13 cellular contexts compared by ENCODE assay signal in genomic region chr15:67189326-67190051, GRCh38.
DNase-seq lines count a peak whose midpoint lies in the region; ATAC-seq and TF ChIP-seq lines count a peak whose summit lies in the region.
"Had no signal": no experiment of that assay in that cellular context is flagged by ENCODE, and none has a peak within 500 bp of the region (broad histone marks: within the 10 kb centered on the region; RNA-seq: fewer than 3 reads in every experiment).

No MANE protein-coding gene starts in this region.

- H3K9me2 ChIP-seq in SK-N-SH = no peaks in the 10 kb centered on the region

- H3K9me3 ChIP-seq in SK-N-SH (no peaks in the 10 kb centered on the region), esophagus muscularis mucosa (no peaks in the 10 kb centered on the region), muscle layer of duodenum (ENCODE audit: control insufficient read depth in 1 of 2, low read length in 2 of 2) (no peaks in the 10 kb centered on the region), upper lobe of right lung (no peaks in the 10 kb centered on the region), WERI-Rb-1 (ENCODE audit: severe bottlenecking) (no peaks in the 10 kb centered on the region)

- CTCF ChIA-PET in SK-N-SH (lab: Yijun Ruan, JAX) = interaction anchor here (0.8 to 1.8 kb wide), 5 partner anchors 11 to 121 kb away, joined by 3 to 9 read pairs (median 3); no protein-coding TSS in a partner anchor

- TF ChIP-seq CTCF in SK-N-SH (IDR thresholded peaks at IDR 0.05) = no peak
- no peak for TF ChIP-seq CTCF in esophagus muscularis mucosa (IDR thresholded peaks at IDR 0.05)
- no peak for TF ChIP-seq CTCF in upper lobe of right lung (IDR thresholded peaks at IDR 0.05)
- TF ChIP-seq CTCF in WERI-Rb-1 (IDR thresholded peaks at IDR 0.05; ENCODE audit: low read depth, low read length) = no peak

- TF ChIP-seq EP300 in SK-N-SH (IDR thresholded peaks at IDR 0.05; ENCODE audit: borderline replicate concordance in 1 of 2, low read depth in 1 of 2, low read length in 1 of 2) (no peak), esophagus muscularis mucosa (IDR thresholded peaks at IDR 0.05) (no peak)

- POLR2A ChIA-PET in SK-N-SH (lab: Yijun Ruan, JAX) = interaction anchor here (1.3 kb wide), 1 partner anchor 14 kb away, joined by 3 read pairs; no protein-coding TSS in a partner anchor

- peaks cover 11% of the 10 kb centered on the region for H3F3A ChIP-seq in SK-N-SH (replicated peaks; ENCODE audit: insufficient read depth)

- no peaks in the 10 kb centered on the region for H3K27me3 ChIP-seq in SK-N-SH (ENCODE audit: insufficient read depth)
- H3K27me3 ChIP-seq in esophagus muscularis mucosa = no peaks in the 10 kb centered on the region
- H3K27me3 ChIP-seq in muscle layer of duodenum (ENCODE audit: low read depth, low read length) = no peaks in the 10 kb centered on the region
- H3K27me3 ChIP-seq in upper lobe of right lung = no peaks in the 10 kb centered on the region
- no peaks in the 10 kb centered on the region for H3K27me3 ChIP-seq in WERI-Rb-1 (ENCODE audit: insufficient read depth, low read depth, severe bottlenecking)

- peaks cover 34 to 58% of the 10 kb centered on the region in 2 experiments for H3K36me3 ChIP-seq in SK-N-SH (replicated peaks in 1 of 2; ENCODE audit: control insufficient read depth in 1 of 2, insufficient read depth in 2 of 2, low read length in 1 of 2)
- peaks cover 7 to 60% (median 43%) of the 10 kb centered on the region in 4 donors for H3K36me3 ChIP-seq in esophagus muscularis mucosa
- H3K36me3 ChIP-seq in muscle layer of duodenum (ENCODE audit: control insufficient read depth in 1 of 2, insufficient read depth in 2 of 2, low read length in 2 of 2) = peaks cover 26 to 35% of the 10 kb centered on the region in 2 donors
- peaks cover 44% of the 10 kb centered on the region for H3K36me3 ChIP-seq in upper lobe of right lung
- peaks cover 2% of the 10 kb centered on the region; the same call in 1 of the 2 replicates for H3K36me3 ChIP-seq in WERI-Rb-1

- no peak for DNase-seq in SK-N-SH
- DNase-seq in esophagus muscularis mucosa (ENCODE audit: extremely low spot score) = peak; percentile 95
- DNase-seq in upper lobe of right lung = no peak
- no peak for DNase-seq in WERI-Rb-1
- DNase-seq in activated CD4-positive, alpha-beta T cell treated with anti-CD3 and anti-CD28 coated beads for 48 hours = no peak
- no peak for DNase-seq in DMS 273 (lab: John Stamatoyannopoulos, UW; ENCODE audit: unreplicated experiment)
- DNase-seq: 8988T, KG1, natural killer cell, NCI-H2171 treated with DMSO at 0.1 percent for 48 hours had no signal

- H3K4me1 ChIP-seq in SK-N-SH (ENCODE audit: control insufficient read depth in 1 of 2, insufficient read depth in 2 of 2, low read depth in 1 of 2, low read length in 1 of 2) (peaks cover 11 to 28% of the 10 kb centered on the region in 2 experiments), esophagus muscularis mucosa (peaks cover 73 to 91% (median 87%) of the 10 kb centered on the region in 4 donors), muscle layer of duodenum (ENCODE audit: control insufficient read depth in 1 of 2, insufficient read depth in 2 of 2, low read length in 2 of 2) (peaks cover 16 to 52% of the 10 kb centered on the region in 2 donors), upper lobe of right lung (peaks cover 32% of the 10 kb centered on the region)

- H3K79me2 ChIP-seq in SK-N-SH (ENCODE audit: insufficient read depth) = no peaks in the 10 kb centered on the region

- peak overlapping the region; percentile 39; the same call in 1 of the 2 replicates for H3K4me2 ChIP-seq in SK-N-SH

- ATAC-seq in SK-N-SH treated with all-trans-retinoic acid at 6 μM for 48 hours (no peak), upper lobe of right lung (peak; percentile 9)
- ATAC-seq: activated T-helper 17 cell treated with anti-CD3 and anti-CD28 coated beads, Interleukin-2, amount 50 U/mL, for 72 hours; natural killer cell had no signal

- no peaks in the 10 kb centered on the region for H4K20me1 ChIP-seq in SK-N-SH (ENCODE audit: insufficient read depth)

- intact Hi-C loops in esophagus muscularis mucosa (cut with DNase I) (loop anchor here (5.0 kb wide), 1 partner anchor 122 kb away; the partner anchor contains the start of gene SMAD3), upper lobe of right lung (cut with DNase I) (no loop called here)

- H2AFZ ChIP-seq in SK-N-SH (ENCODE audit: low read depth) = no peak overlapping the region

- H3K27ac ChIP-seq in SK-N-SH (ENCODE audit: low read depth in 2 of 2, low read length in 1 of 2) (peak overlapping the region; percentile 85 to 96), esophagus muscularis mucosa (replicated peaks in 1 of 4) (peak overlapping the region; percentile 73 to 84 (median 78)), muscle layer of duodenum (ENCODE audit: low read length) (peak overlapping the region; percentile 64), upper lobe of right lung (peak overlapping the region; percentile 76), WERI-Rb-1 (no peak overlapping the region)

- H3K4me3 ChIP-seq in SK-N-SH (ENCODE audit: low read depth in 2 of 2, low read length in 1 of 2) (no peak overlapping the region), esophagus muscularis mucosa (no peak overlapping the region), muscle layer of duodenum (ENCODE audit: low read depth in 1 of 2, low read length in 2 of 2) (no peak overlapping the region), upper lobe of right lung (no peak overlapping the region), WERI-Rb-1 (ENCODE audit: low read depth, low read length) (no peak overlapping the region)

- TF ChIP-seq RAD21 in SK-N-SH (IDR thresholded peaks at IDR 0.05; ENCODE audit: low read length) = no peak

- TF ChIP-seq POLR2A in esophagus muscularis mucosa (IDR thresholded peaks at IDR 0.05; ENCODE audit: low read depth) = no peak

- H3K9ac ChIP-seq in SK-N-SH = peak overlapping the region; percentile 27; the same call in 1 of the 2 replicates

- WGBS in SK-N-SH (ENCODE audit: low lambda C conversion rate) = 97% methylated on average over 15 of the region's 26 CpGs
- 74% methylated on average over 22 of the region's 26 CpGs for WGBS in esophagus muscularis mucosa

TF ChIP-seq in SK-N-SH, 30 proteins besides CTCF, POLR2A, EP300 and RAD21 (continues in another document):
- TF ChIP-seq PBX3 (IDR thresholded peaks at IDR 0.05) = no peak
- no peak for TF ChIP-seq MXI1 (IDR thresholded peaks at IDR 0.05; ENCODE audit: low read depth, low read length)
- no peak for TF ChIP-seq CHD2 (IDR thresholded peaks at IDR 0.05; ENCODE audit: low read length, partially characterized antibody)
- TF ChIP-seq RFX5 (IDR thresholded peaks at IDR 0.05; ENCODE audit: low read length) = no peak
- TF ChIP-seq EZH2phosphoT487 (IDR thresholded peaks at IDR 0.05; ENCODE audit: borderline replicate concordance, low read depth) = no peak
- TF ChIP-seq TAF1 (IDR thresholded peaks at IDR 0.05; ENCODE audit: borderline replicate concordance, low read depth, low read length) = no peak
- TF ChIP-seq TCF12 (IDR thresholded peaks at IDR 0.05) = no peak
- TF ChIP-seq GABPA (IDR thresholded peaks at IDR 0.05; ENCODE audit: low read depth) = no peak
- TF ChIP-seq FOSL2 (IDR thresholded peaks at IDR 0.05; ENCODE audit: borderline replicate concordance, low read depth) = no peak
- no peak for TF ChIP-seq GATA2 (CRISPR knock-in tag; IDR thresholded peaks at IDR 0.05)
- no peak for TF ChIP-seq YY1 (IDR thresholded peaks at IDR 0.05; ENCODE audit: low read depth)

TF ChIP-seq in SK-N-SH treated with all-trans-retinoic acid at 6 μM for 48 hours, 23 proteins besides CTCF, POLR2A, EP300 and RAD21 (continues in another document):
- TF ChIP-seq TOX (CRISPR knock-in tag; IDR thresholded peaks at IDR 0.05; ENCODE audit: borderline replicate concordance) (no peak), CSRNP3 (CRISPR knock-in tag; IDR thresholded peaks at IDR 0.05) (no peak), PATZ1 (CRISPR knock-in tag; IDR thresholded peaks at IDR 0.05; ENCODE audit: borderline replicate concordance) (no peak), RARB (CRISPR knock-in tag; IDR thresholded peaks at IDR 0.05) (no peak), BACH2 (CRISPR knock-in tag; IDR thresholded peaks at IDR 0.05; ENCODE audit: borderline replicate concordance) (no peak), GLIS3 (CRISPR knock-in tag; IDR thresholded peaks at IDR 0.05) (no peak), ZNF565 (CRISPR knock-in tag; conservative IDR thresholded peaks at IDR 0.05; ENCODE audit: low read depth) (no peak), ZC3H10 (CRISPR knock-in tag; IDR thresholded peaks at IDR 0.05) (no peak)
